20 cellular contexts compared by ENCODE assay signal in the genomic region with DNA sequence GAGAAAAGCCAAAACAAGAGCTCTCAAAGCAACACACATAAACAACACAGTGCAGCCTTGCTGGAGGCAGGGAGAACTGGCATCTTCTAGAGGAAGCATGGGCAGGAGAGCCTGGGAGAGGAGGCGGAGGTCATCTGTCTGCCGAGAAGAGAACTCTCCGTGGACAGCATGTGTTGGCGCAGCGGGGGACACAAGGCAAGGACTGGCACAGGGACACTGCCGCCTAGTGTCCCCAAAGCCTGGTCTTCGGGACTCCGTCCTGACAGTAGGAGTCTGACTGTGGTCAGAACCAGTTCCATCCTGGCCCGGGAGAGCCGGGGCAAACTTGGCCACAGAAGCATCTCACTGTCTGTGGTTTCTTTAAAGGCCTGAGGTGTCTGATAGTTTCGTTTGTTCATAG. TPM values are rescaled to one million over a fixed set of nuclear protein-coding genes. Genes with fewer than 3 reads are reported as not detected.
DNase-seq lines count a peak whose midpoint lies in the region; ATAC-seq, FAIRE-seq and TF ChIP-seq lines count a peak whose summit lies in the region.
"Had no signal": no experiment of that assay in that cellular context is flagged by ENCODE, and none has a peak within 500 bp of the region (broad histone marks: within the 10 kb centered on the region; RNA-seq: fewer than 3 reads in every experiment).

No MANE protein-coding gene starts in this region.

- WGBS in SK-N-SH (ENCODE audit: low lambda C conversion rate), result 18% methylated on average over 9 of the region's 11 CpGs
- WGBS in pancreas, 2 donors, result 63 to 79% methylated on average over 11 of the region's 11 CpGs

- no peaks in the 10 kb centered on the region for H4K20me1 ChIP-seq in SK-N-SH (ENCODE audit: insufficient read depth)

- H3F3A ChIP-seq in SK-N-SH (replicated peaks; ENCODE audit: insufficient read depth), result peaks cover 30% of the 10 kb centered on the region

- FAIRE-seq in pancreas (lab: Jason Lieb, UNC), result no peak
- FAIRE-seq: D721Med, GM12878, GM19239 had no signal

- peak overlapping the region; percentile 32; the same call in 1 of the 2 replicates for H3K4me2 ChIP-seq in SK-N-SH

- in situ Hi-C loops in G401 (cut with HindIII; ENCODE audit: low sequenced_read_pairs), result no loop called here

- 0 out of 2 replicates have a peak overlapping the region, but pooled peaks have one; percentile 70 for H2AFZ ChIP-seq in SK-N-SH (ENCODE audit: low read depth)
- H2AFZ ChIP-seq: GM23248 had no signal

- H3K4me3 ChIP-seq in SK-N-SH (ENCODE audit: low read depth in 2 of 2, low read length in 1 of 2) (no peak overlapping the region), pancreas (no peak overlapping the region)
- H3K4me3 ChIP-seq: GM12878, GM23248, HAP-1 had no signal

- peaks cover 3% of the 10 kb centered on the region; the same call in 1 of the 2 replicates for H3K27me3 ChIP-seq in SK-N-SH (ENCODE audit: insufficient read depth)
- H3K27me3 ChIP-seq in pancreas, result peaks cover 0 to 2% (median 0%) of the 10 kb centered on the region in 4 donors

- H3K9ac ChIP-seq in SK-N-SH, result no peak overlapping the region
- H3K9ac ChIP-seq: GM23248 had no signal

- CTCF ChIA-PET in SK-N-SH (lab: Yijun Ruan, JAX), result interaction anchor here (1.9 kb wide), 1 partner anchor 45 kb away, joined by 3 read pairs; no protein-coding TSS in a partner anchor

- H3K9me3 ChIP-seq in SK-N-SH (no peaks in the 10 kb centered on the region), pancreas (no peaks in the 10 kb centered on the region)
- H3K9me3 ChIP-seq: Caco-2, HAP-1 had no signal

- no peaks in the 10 kb centered on the region for H3K9me2 ChIP-seq in SK-N-SH

- TF ChIP-seq EP300 in SK-N-SH (IDR thresholded peaks at IDR 0.05; ENCODE audit: borderline replicate concordance in 1 of 2, low read depth in 1 of 2, low read length in 1 of 2), result no peak

- H3K4me1 ChIP-seq in SK-N-SH (ENCODE audit: control insufficient read depth in 1 of 2, insufficient read depth in 2 of 2, low read depth in 1 of 2, low read length in 1 of 2) (peaks cover 2 to 18% of the 10 kb centered on the region in 2 experiments; a peak in 3 of 4 replicates), pancreas (no peaks in the 10 kb centered on the region)
- H3K4me1 ChIP-seq: Caco-2, HAP-1 had no signal

- POLR2A ChIA-PET in SK-N-SH (lab: Yijun Ruan, JAX), result no interaction called here

- DNase-seq in SK-N-SH, result no peak
- peak; percentile 93 for DNase-seq in G401 (ENCODE audit: low spot score)
- peak in 1 of 61 donors; percentile 83 for DNase-seq in caudate nucleus (lab: John Stamatoyannopoulos, UW)
- DNase-seq in pancreas, result no peak
- DNase-seq in SK-N-DZ (ENCODE audit: low spot score), result no peak
- DNase-seq: 8988T; Caco-2; CD4-positive, alpha-beta T cell; DMS79 treated with DMSO at 0.1 percent for 48 hours; GM23248 had no signal

- no peaks in the 10 kb centered on the region for H3K36me3 ChIP-seq in SK-N-SH (replicated peaks in 1 of 2; ENCODE audit: control insufficient read depth in 1 of 2, insufficient read depth in 2 of 2, low read length in 1 of 2)
- no peaks in the 10 kb centered on the region for H3K36me3 ChIP-seq in pancreas
- H3K36me3 ChIP-seq: HAP-1 had no signal

- TF ChIP-seq RAD21 in SK-N-SH (IDR thresholded peaks at IDR 0.05; ENCODE audit: low read length), result no peak

- intact Hi-C loops in pancreas (cut with DNase I), result no loop called here

- TF ChIP-seq CTCF in SK-N-SH (IDR thresholded peaks at IDR 0.05) (no peak), pancreas (IDR thresholded peaks at IDR 0.05) (no peak)

- no peaks in the 10 kb centered on the region for H3K79me2 ChIP-seq in SK-N-SH (ENCODE audit: insufficient read depth)

- H3K27ac ChIP-seq in SK-N-SH (ENCODE audit: low read depth in 2 of 2, low read length in 1 of 2), result peak overlapping the region; percentile 81 to 86; a peak in 3 of 4 replicates
- peak overlapping the region; percentile 77 for H3K27ac ChIP-seq in caudate nucleus (ENCODE audit: low read depth, low read length)
- H3K27ac ChIP-seq in cingulate gyrus (ENCODE audit: low read depth, low read length), result peak overlapping the region; percentile 39
- no peak overlapping the region for H3K27ac ChIP-seq in pancreas
- H3K27ac ChIP-seq: GM23248 had no signal

- ATAC-seq in SK-N-SH treated with all-trans-retinoic acid at 6 μM for 48 hours, result no peak; the same call in 2 of the 3 replicates
- no peak for ATAC-seq in pancreas
- ATAC-seq in GM21360 (IDR thresholded peaks at IDR 0.05; ENCODE audit: unreplicated experiment), result no peak
- ATAC-seq: GM12878 had no signal

TF ChIP-seq in SK-N-SH, 30 proteins besides CTCF, POLR2A, EP300 and RAD21:
- TF ChIP-seq USF2 (IDR thresholded peaks at IDR 0.05; ENCODE audit: borderline replicate concordance, low read depth, low read length) (no peak), ELF1 (IDR thresholded peaks at IDR 0.05) (no peak), EZH2phosphoT487 (IDR thresholded peaks at IDR 0.05; ENCODE audit: borderline replicate concordance, low read depth) (no peak), YY1 (IDR thresholded peaks at IDR 0.05; ENCODE audit: low read depth) (no peak), GABPA (IDR thresholded peaks at IDR 0.05; ENCODE audit: low read depth) (no peak), RFX5 (IDR thresholded peaks at IDR 0.05; ENCODE audit: low read length) (no peak), RXRA (IDR thresholded peaks at IDR 0.05; ENCODE audit: borderline replicate concordance, low read depth) (no peak), USF1 (IDR thresholded peaks at IDR 0.05; ENCODE audit: borderline replicate concordance, low read depth) (no peak), SMC3 (IDR thresholded peaks at IDR 0.05; ENCODE audit: low read depth, low read length) (no peak)
TF ChIP-seq in SK-N-SH: peak in this region for 0.

TF ChIP-seq in SK-N-SH treated with all-trans-retinoic acid at 6 μM for 48 hours, 23 proteins besides CTCF, POLR2A, EP300 and RAD21:
- TF ChIP-seq, protein P1, sequence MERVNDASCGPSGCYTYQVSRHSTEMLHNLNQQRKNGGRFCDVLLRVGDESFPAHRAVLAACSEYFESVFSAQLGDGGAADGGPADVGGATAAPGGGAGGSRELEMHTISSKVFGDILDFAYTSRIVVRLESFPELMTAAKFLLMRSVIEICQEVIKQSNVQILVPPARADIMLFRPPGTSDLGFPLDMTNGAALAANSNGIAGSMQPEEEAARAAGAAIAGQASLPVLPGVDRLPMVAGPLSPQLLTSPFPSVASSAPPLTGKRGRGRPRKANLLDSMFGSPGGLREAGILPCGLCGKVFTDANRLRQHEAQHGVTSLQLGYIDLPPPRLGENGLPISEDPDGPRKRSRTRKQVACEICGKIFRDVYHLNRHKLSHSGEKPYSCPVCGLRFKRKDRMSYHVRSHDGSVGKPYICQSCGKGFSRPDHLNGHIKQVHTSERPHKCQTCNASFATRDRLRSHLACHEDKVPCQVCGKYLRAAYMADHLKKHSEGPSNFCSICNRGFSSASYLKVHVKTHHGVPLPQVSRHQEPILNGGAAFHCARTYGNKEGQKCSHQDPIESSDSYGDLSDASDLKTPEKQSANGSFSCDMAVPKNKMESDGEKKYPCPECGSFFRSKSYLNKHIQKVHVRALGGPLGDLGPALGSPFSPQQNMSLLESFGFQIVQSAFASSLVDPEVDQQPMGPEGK (CRISPR knock-in tag; IDR thresholded peaks at IDR 0.05; ENCODE audit: borderline replicate concordance), result no peak
- TF ChIP-seq TSHZ2 (CRISPR knock-in tag; IDR thresholded peaks at IDR 0.05) (no peak), CSDC2 (CRISPR knock-in tag; IDR thresholded peaks at IDR 0.05) (no peak)
TF ChIP-seq in SK-N-SH treated with all-trans-retinoic acid at 6 μM for 48 hours: peak in this region for 0.

RNA-seq across cellular contexts. Expression of gene KCNA1, which starts 47.3 kb away (rescaled TPM):
- 0.08 TPM in 1 of 2 replicates, not detected in the other for polyA plus RNA-seq in SK-N-SH (2012; rRNA removed)
- polyA plus RNA-seq in SK-N-SH (2012; cell fraction: cytosol; rRNA removed), result 0.01 TPM in 2 replicates
- polyA plus RNA-seq in SK-N-SH (2012; cell fraction: nucleus; rRNA removed), result 0.01 and 0.04 TPM in 2 replicates
- total RNA-seq in G401 (2014; rRNA removed; shearing (Covaris generic)), result not detected in 2 replicates
- not detected for total RNA-seq in pancreas
- polyA plus RNA-seq in pancreas, result under 1 TPM in 1 of 2 donors, not detected in 1; 0.19 TPM
- polyA plus RNA-seq in SK-N-DZ (2014; cell fraction: cytosol; rRNA removed), result not detected in 2 replicates
- not detected in 2 replicates for polyA plus RNA-seq in SK-N-DZ (2014; cell fraction: nucleus; rRNA removed)
- total RNA-seq: A673; Caco-2; CD4-positive, alpha-beta T cell; GM23248; HT-29 had no signal
- polyA plus RNA-seq: AG04450, GM23248 had no signal

Comparison
In these comparisons a context has a peak if more than half of its experiments do, and no peak if none do; other contexts are left out.
1. H3K27ac ChIP-seq: peak in SK-N-SH (2 of 2), caudate nucleus (single experiment) and cingulate gyrus (single experiment); none in pancreas (0 of 4).